8 cellular contexts compared by ENCODE assay signal in genomic region chr6:31462026-31462963, GRCh38. TPM values are rescaled to one million over a fixed set of nuclear protein-coding genes. Genes with fewer than 3 reads are reported as not detected.
A peak's percentile ranks its signal among the peaks of the same experiment; 100 is the strongest.
DNase-seq lines count a peak whose midpoint lies in the region; ATAC-seq and TF ChIP-seq lines count a peak whose summit lies in the region.

No MANE protein-coding gene starts in this region.

- H3K27ac Mint-ChIP-seq in stimulated activated naive CD8-positive, alpha-beta T cell treated with anti-CD3 and anti-CD28 coated beads, Interleukin-15, Interleukin-2, amounts not matched to agents 100 ng/mL and 50 ng/mL, for 24 hours, result peak overlapping the region; percentile 95

- TF ChIP-seq CTCF in breast epithelium (IDR thresholded peaks at IDR 0.05), result no peak

- peaks cover 26% of the 10 kb centered on the region for H3K36me3 Mint-ChIP-seq in stimulated activated naive CD8-positive, alpha-beta T cell treated with anti-CD3 and anti-CD28 coated beads, Interleukin-15, Interleukin-2, amounts not matched to agents 100 ng/mL and 50 ng/mL, for 24 hours (ENCODE audit: low read depth)

- peaks cover 49% of the 10 kb centered on the region for H3K4me1 Mint-ChIP-seq in stimulated activated naive CD8-positive, alpha-beta T cell treated with anti-CD3 and anti-CD28 coated beads, Interleukin-15, Interleukin-2, amounts not matched to agents 100 ng/mL and 50 ng/mL, for 24 hours (ENCODE audit: low read depth)

- H3K9me3 Mint-ChIP-seq in stimulated activated naive CD8-positive, alpha-beta T cell treated with anti-CD3 and anti-CD28 coated beads, Interleukin-15, Interleukin-2, amounts not matched to agents 100 ng/mL and 50 ng/mL, for 24 hours, result no peaks in the 10 kb centered on the region

- H3K9me3 ChIP-seq in breast epithelium, result no peaks in the 10 kb centered on the region
- H3K9me3 ChIP-seq in mononuclear cell (ENCODE audit: low read depth, low read length), result no peaks in the 10 kb centered on the region

- H3K4me3 ChIP-seq in breast epithelium, result peak overlapping the region; percentile 48 to 69 (median 56)
- H3K4me3 ChIP-seq in mononuclear cell (ENCODE audit: low read length), result peak overlapping the region; percentile 82

- H3K27me3 Mint-ChIP-seq in stimulated activated naive CD8-positive, alpha-beta T cell treated with anti-CD3 and anti-CD28 coated beads, Interleukin-15, Interleukin-2, amounts not matched to agents 100 ng/mL and 50 ng/mL, for 24 hours, result no peaks in the 10 kb centered on the region

- no peak for TF ChIP-seq POLR2A in breast epithelium (IDR thresholded peaks at IDR 0.05)

- H3K4me1 ChIP-seq in breast epithelium, result no peaks in the 10 kb centered on the region
- peaks cover 48% of the 10 kb centered on the region for H3K4me1 ChIP-seq in mononuclear cell (ENCODE audit: insufficient read depth, low read length)

- H3K27me3 ChIP-seq in breast epithelium (no peaks in the 10 kb centered on the region), mononuclear cell (ENCODE audit: insufficient read depth, low read length) (no peaks in the 10 kb centered on the region)

- no peak for ATAC-seq in stimulated activated naive CD8-positive, alpha-beta T cell treated with anti-CD3 and anti-CD28 coated beads, Interleukin-15, Interleukin-2, amounts not matched to agents 100 U/mL and 50 U/mL, for 24 hours
- no peak for ATAC-seq in GM19467 (IDR thresholded peaks at IDR 0.05; ENCODE audit: unreplicated experiment)

- no peak for DNase-seq in stimulated activated naive CD8-positive, alpha-beta T cell treated with anti-CD3 and anti-CD28 coated beads, Interleukin-15, Interleukin-2, amounts not matched to agents 100 U/mL and 50 U/mL, for 24 hours
- DNase-seq in breast epithelium (ENCODE audit: low spot score in 2 of 2) (no peak), amygdala (lab: John Stamatoyannopoulos, UW) (no peak), pons (ENCODE audit: low spot score) (no peak)
- DNase-seq in stimulated activated CD4-positive, alpha-beta T cell treated with anti-CD3 and anti-CD28 coated beads, Interleukin-2, amount 100 ng/mL, for 48 hours, result no peak

- peak overlapping the region; percentile 71 to 83 for H3K27ac ChIP-seq in breast epithelium

- peak overlapping the region; percentile 98 for H3K4me3 Mint-ChIP-seq in stimulated activated naive CD8-positive, alpha-beta T cell treated with anti-CD3 and anti-CD28 coated beads, Interleukin-15, Interleukin-2, amounts not matched to agents 100 ng/mL and 50 ng/mL, for 24 hours

- intact Hi-C loops in breast epithelium (cut with DNase I; ENCODE audit: low total_unique reads), result no loop called here

- H3K36me3 ChIP-seq in breast epithelium, result no peaks in the 10 kb centered on the region

RNA-seq across cellular contexts. Expression of gene MICB, which starts 35.6 kb away (rescaled TPM):
- total RNA-seq in breast epithelium (1 to 10 TPM; 2.9 to 4.6 (median 4.0) TPM), mononuclear cell (29.2 TPM)

RNA-seq across cellular contexts. Expression of gene MICA, which starts 58.9 kb away (rescaled TPM):
- 10 to 100 TPM; 14.9 to 28.1 (median 23.6) TPM for total RNA-seq in breast epithelium
- total RNA-seq in mononuclear cell, result 7.1 TPM
